Comparison of ENCODE assay signal across 1 cellular context in genomic region chr19:44781694-44782093, GRCh38.
A peak's percentile ranks its signal among the peaks of the same experiment; 100 is the strongest.
TF ChIP-seq lines count a peak whose summit lies in the region.

No MANE protein-coding gene starts in this region.

TF ChIP-seq in HepG2, 621 proteins besides CTCF, POLR2A, EP300 and RAD21:
- peak; percentile 90 for TF ChIP-seq ZSCAN22 (CRISPR knock-in tag; IDR thresholded peaks at IDR 0.05)
